ENCODE assay signal across 1 cellular context in genomic region chr6:112188906-112189305, GRCh38.
TF ChIP-seq lines count a peak whose summit lies in the region.

No MANE protein-coding gene starts in this region.

TF ChIP-seq in SK-N-SH, 30 proteins besides CTCF, POLR2A, EP300 and RAD21 (continued from another document):
- no peak for TF ChIP-seq RCOR1 (IDR thresholded peaks at IDR 0.05; ENCODE audit: low read length)
- no peak for TF ChIP-seq SIN3A (IDR thresholded peaks at IDR 0.05; ENCODE audit: borderline replicate concordance, low read depth, low read length)
- no peak for TF ChIP-seq FOXJ3 (CRISPR knock-in tag; IDR thresholded peaks at IDR 0.05)
- TF ChIP-seq POLR2AphosphoS5 (IDR thresholded peaks at IDR 0.05; ENCODE audit: low read depth, low read length), result no peak
